In genomic region chr3:141877911-141878310, GRCh38 we compare ENCODE assay signal across 8 cellular contexts. TPM values are rescaled to one million over a fixed set of nuclear protein-coding genes. Genes with fewer than 3 reads are reported as not detected.
DNase-seq lines count a peak whose midpoint lies in the region; ATAC-seq and TF ChIP-seq lines count a peak whose summit lies in the region.

No MANE protein-coding gene starts in this region.

- H3K27ac ChIP-seq in mammary epithelial cell (ENCODE audit: insufficient read depth, low read depth, low read length) (peak overlapping the region; percentile 85), muscle layer of colon (ENCODE audit: low read depth, low read length) (peak overlapping the region; percentile 98)

- CTCF ChIA-PET in mammary epithelial cell (lab: Charles Lee; ENCODE audit: low non-redundant PET): interaction anchor here (0.6 kb wide), 1 partner anchor 35 kb away, joined by 3 read pairs; no protein-coding TSS in a partner anchor

- H3K9ac ChIP-seq in mammary epithelial cell (ENCODE audit: insufficient read depth, low read length) (peak overlapping the region; percentile 73), muscle layer of colon (ENCODE audit: low read length) (peak overlapping the region; percentile 86)

- H3K4me3 ChIP-seq in mammary epithelial cell (replicated peaks in 1 of 3; ENCODE audit: insufficient read depth in 1 of 3, low read depth in 2 of 3, low read length in 3 of 3) (peak overlapping the region; percentile 79 to 83 (median 82)), muscle layer of colon (ENCODE audit: low read depth in 1 of 2, low read length in 2 of 2) (peak overlapping the region; percentile 87 to 89)

- DNase-seq in Daoy (ENCODE audit: low read depth): peak; percentile 27
- DNase-seq in M059J (ENCODE audit: low read depth): peak; percentile 64
- DNase-seq in mammary epithelial cell: peak; percentile 24
- no peak for DNase-seq in DMS153 treated with DMSO at 0.1 percent for 48 hours (lab: John Stamatoyannopoulos, UW; ENCODE audit: unreplicated experiment)
- no peak for DNase-seq in stimulated activated CD4-positive, alpha-beta T cell treated with anti-CD3 and anti-CD28 coated beads, Interleukin-4, amount 100 ng/mL, for 24 hours
- DNase-seq in stimulated activated naive CD4-positive, alpha-beta T cell (lab: John Stamatoyannopoulos, UW): no peak

- no peaks in the 10 kb centered on the region for H3K9me3 ChIP-seq in mammary epithelial cell (replicated peaks; ENCODE audit: insufficient read depth, low read length)
- H3K9me3 ChIP-seq in muscle layer of colon (ENCODE audit: low read length): no peaks in the 10 kb centered on the region

- H4K20me1 ChIP-seq in mammary epithelial cell (ENCODE audit: insufficient read depth, low read length): peaks cover 2% of the 10 kb centered on the region

- peaks cover 64% of the 10 kb centered on the region for H3K79me2 ChIP-seq in mammary epithelial cell (ENCODE audit: insufficient read depth, low read length)

- peaks cover 5% of the 10 kb centered on the region for H3K36me3 ChIP-seq in mammary epithelial cell (ENCODE audit: insufficient read depth, low read length)
- H3K36me3 ChIP-seq in muscle layer of colon (ENCODE audit: insufficient read depth, low read length): no peaks in the 10 kb centered on the region

- dilution Hi-C loops in mammary epithelial cell (cut with HindIII; ENCODE audit: low sequenced_read_pairs): no loop called here

- no peaks in the 10 kb centered on the region for H3K27me3 ChIP-seq in mammary epithelial cell (ENCODE audit: insufficient read depth, low read length)
- no peaks in the 10 kb centered on the region for H3K27me3 ChIP-seq in muscle layer of colon (ENCODE audit: control insufficient read depth in 1 of 2, insufficient read depth in 2 of 2, low read length in 2 of 2)

- TF ChIP-seq CTCF in mammary epithelial cell (conservative IDR thresholded peaks at IDR 0.05 in 1 of 2, IDR thresholded peaks at IDR 0.05 in 1 of 2; ENCODE audit: extremely low read depth in 1 of 2, insufficient read depth in 1 of 2, low read depth in 1 of 2, low read length in 2 of 2): no peak

- H3K4me2 ChIP-seq in mammary epithelial cell (ENCODE audit: insufficient read depth, low read depth, low read length): peak overlapping the region; percentile 89

- in situ Hi-C loops in mammary epithelial cell (cut with MboI; ENCODE audit: low sequenced_read_pairs in 2 of 2): loop anchor here in 1 of 2 donors (10.0 kb wide), 1 partner anchor 143 kb away; the partner anchor contains the start of gene RNF7

- 44% methylated on average over 3 of the region's 3 CpGs for WGBS in mammary epithelial cell (ENCODE audit: low coverage, missing lambda C conversion rate)

- intact Hi-C loops in mammary epithelial cell (cut with micrococcal nuclease): loop anchor here (2.0 kb wide), 1 partner anchor 35 kb away; no protein-coding TSS in a partner anchor

- TSS peak; percentile 32 for BruUV-seq in mammary epithelial cell (replicated peaks; lab: Mats Ljungman, UMichigan)

- no peak overlapping the region for H2AFZ ChIP-seq in mammary epithelial cell (ENCODE audit: low read depth, low read length)

- H3K4me1 ChIP-seq in mammary epithelial cell (ENCODE audit: insufficient read depth, low read length) (peaks cover 3% of the 10 kb centered on the region), muscle layer of colon (ENCODE audit: insufficient read depth, low read length) (peaks cover 21% of the 10 kb centered on the region)

- no peak for ATAC-seq in HG03521 (IDR thresholded peaks at IDR 0.05; ENCODE audit: unreplicated experiment)

RNA-seq across cellular contexts. Expression of gene ATP1B3, which starts 1.5 kb away (rescaled TPM):
- total RNA-seq in Daoy (2014; rRNA removed; shearing (Covaris generic)): 40.6 and 45.8 TPM in 2 replicates
- 141 and 205 TPM in 2 replicates for total RNA-seq in M059J (2014; rRNA removed; shearing (Covaris generic))
- total RNA-seq in mammary epithelial cell: 100 to 1,000 TPM in 1 of 2 donors, 10 to 100 TPM in 1; 64.8 to 159 TPM
- polyA plus RNA-seq in mammary epithelial cell: 245 TPM
- polyA minus RNA-seq in mammary epithelial cell: 327 TPM

Comparison
In these comparisons a context has a peak if more than half of its experiments do, and no peak if none do; other contexts are left out.
1. DNase-seq: peak in Daoy (single experiment), M059J (single experiment) and mammary epithelial cell (single experiment); none in DMS153 treated with DMSO at 0.1 percent for 48 hours (single experiment), stimulated activated CD4-positive, alpha-beta T cell treated with anti-CD3 and anti-CD28 coated beads, Interleukin-4, amount 100 ng/mL, for 24 hours (single experiment) and stimulated activated naive CD4-positive, alpha-beta T cell (0 of 6).